Comparison of ENCODE assay signal across 16 cellular contexts in the genomic region with DNA sequence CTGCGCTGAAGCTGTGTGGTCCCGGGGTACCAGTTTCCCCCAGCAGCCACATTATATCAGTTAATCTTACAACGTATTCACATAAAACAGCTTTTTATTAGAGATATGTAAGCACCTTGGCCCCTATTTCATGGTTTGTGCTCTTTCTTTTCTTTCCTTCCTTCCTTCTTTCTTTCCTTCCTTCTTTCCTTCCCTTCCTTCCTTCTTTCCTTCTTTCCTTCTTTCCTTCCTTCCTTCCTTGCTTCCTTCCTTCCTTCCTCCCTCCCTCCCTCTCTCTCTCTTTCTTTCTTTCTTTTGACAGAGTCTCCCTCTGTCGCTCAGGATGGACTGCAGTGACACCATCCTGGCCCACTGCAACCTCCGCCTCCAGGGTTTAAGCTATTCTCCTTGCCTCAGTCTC. TPM values are rescaled to one million over a fixed set of nuclear protein-coding genes. Genes with fewer than 3 reads are reported as not detected.
A peak's percentile ranks its signal among the peaks of the same experiment; 100 is the strongest.
DNase-seq lines count a peak whose midpoint lies in the region; ATAC-seq and TF ChIP-seq lines count a peak whose summit lies in the region.
"Had no signal": no experiment of that assay in that cellular context is flagged by ENCODE, and none has a peak within 500 bp of the region (broad histone marks: within the 10 kb centered on the region; RNA-seq: fewer than 3 reads in every experiment).

No MANE protein-coding gene starts in this region.

- no peak overlapping the region for H2BK15ac ChIP-seq in neuronal stem cell (ENCODE audit: low read length)

- H3K27ac Mint-ChIP-seq in HFFc6 (no peak overlapping the region), WTC11 (no peak overlapping the region)

- no peak overlapping the region for H3K4me2 ChIP-seq in neuronal stem cell (ENCODE audit: insufficient read depth, low read length, poor library complexity, severe bottlenecking)

- no peak overlapping the region for H4K91ac ChIP-seq in neuronal stem cell (ENCODE audit: low read depth, low read length, poor library complexity)

- CTCF ChIA-PET in WTC11 (lab: Charles Lee), result interaction anchor here (0.6 to 0.8 kb wide), 2 partner anchors 56 to 106 kb away, joined by 3 to 5 read pairs; partner anchors contain the start of gene DLX2

- POLR2A ChIA-PET in WTC11 (lab: Charles Lee), result no interaction called here

- peaks cover 4% of the 10 kb centered on the region; the same call in 1 of the 2 replicates for H3K36me3 Mint-ChIP-seq in HFFc6 (ENCODE audit: low read depth)
- no peaks in the 10 kb centered on the region for H3K36me3 Mint-ChIP-seq in WTC11
- H3K36me3 Mint-ChIP-seq: CD4-positive, alpha-beta memory T cell had no signal

- no peak overlapping the region for H2AK5ac ChIP-seq in neuronal stem cell (ENCODE audit: low read depth, low read length)

- no peak for ATAC-seq in WTC11
- ATAC-seq in GM18873 (IDR thresholded peaks at IDR 0.05; ENCODE audit: low FRiP score, unreplicated experiment), result no peak
- ATAC-seq: GM12878 had no signal

- peaks cover 2 to 5% of the 10 kb centered on the region in 2 donors for H3K4me1 ChIP-seq in neuronal stem cell (ENCODE audit: control insufficient read depth in 2 of 2, insufficient read depth in 1 of 2, low read depth in 1 of 2, low read length in 2 of 2)

- H3K9me3 ChIP-seq in neuronal stem cell (replicated peaks in 1 of 2; ENCODE audit: control insufficient read depth in 2 of 2, insufficient read depth in 1 of 2, low read depth in 1 of 2, low read length in 2 of 2), result no peaks in the 10 kb centered on the region
- H3K9me3 ChIP-seq: HAP-1 had no signal

- peak overlapping the region; percentile 29; the same call in 1 of the 2 replicates for H3K4me3 Mint-ChIP-seq in HFFc6
- H3K4me3 Mint-ChIP-seq in WTC11, result no peak overlapping the region
- H3K4me3 Mint-ChIP-seq: CD4-positive, alpha-beta memory T cell had no signal

- DNase-seq in HFFc6, result no peak
- DNase-seq in WTC11 (ENCODE audit: low spot score), result no peak
- DNase-seq in neuronal stem cell (ENCODE audit: low spot score), result no peak
- DNase-seq in activated gamma-delta T cell treated with Interleukin-2 at 50 U/mL for 16 hours, result no peak
- no peak for DNase-seq in activated effector memory CD4-positive, alpha-beta T cell treated with Interleukin-2 at 50 U/mL for 16 hours
- DNase-seq: C1 segment of cervical spinal cord; Calu3; CD4-positive, alpha-beta memory T cell; COR-L47; DMS153; EL; GDM1; GOT3 had no signal

- H3K4me3 ChIP-seq in neuronal stem cell (ENCODE audit: low read length in 2 of 2), result no peak overlapping the region
- H3K4me3 ChIP-seq: GM12878, HAP-1 had no signal

- H3K14ac ChIP-seq in neuronal stem cell (ENCODE audit: low read length), result no peak overlapping the region

- no peak overlapping the region for H3K18ac ChIP-seq in neuronal stem cell (ENCODE audit: low read length)

- H3K4me1 Mint-ChIP-seq in HFFc6 (ENCODE audit: low read depth) (peaks cover 36% of the 10 kb centered on the region), WTC11 (peaks cover 15% of the 10 kb centered on the region)

- H2BK12ac ChIP-seq in neuronal stem cell (ENCODE audit: low read length), result no peak overlapping the region

- H3K27ac ChIP-seq in neuronal stem cell (replicated peaks; ENCODE audit: low read length), result no peak overlapping the region

- no peak overlapping the region for H3K4ac ChIP-seq in neuronal stem cell (ENCODE audit: low read length)

- no CpG with 5 or more reads among the region's 5 CpGs for WGBS in neuronal stem cell (ENCODE audit: extremely low coverage in 2 of 2, insufficient read length in 2 of 2, insufficient replicate concordance in 1 of 2), 2 donors

- H3K36me3 ChIP-seq in neuronal stem cell (replicated peaks in 1 of 2; ENCODE audit: control insufficient read depth in 2 of 2, insufficient read depth in 2 of 2, low read length in 2 of 2), result no peaks in the 10 kb centered on the region
- H3K36me3 ChIP-seq: HAP-1 had no signal

- TF ChIP-seq CTCF in HFFc6 (IDR thresholded peaks at IDR 0.05), result no peak
- no peak for TF ChIP-seq CTCF in WTC11 (IDR thresholded peaks at IDR 0.05)

- H3K9me3 Mint-ChIP-seq in HFFc6 (no peaks in the 10 kb centered on the region), WTC11 (no peaks in the 10 kb centered on the region)

- H3K27me3 Mint-ChIP-seq in HFFc6 (ENCODE audit: insufficient read depth), result no peaks in the 10 kb centered on the region; the same call in 1 of the 2 replicates
- peaks cover 17% of the 10 kb centered on the region for H3K27me3 Mint-ChIP-seq in WTC11 (ENCODE audit: low read depth)

- no peak overlapping the region for H3K9ac ChIP-seq in neuronal stem cell (ENCODE audit: low read depth, low read length, poor library complexity)

- no peak overlapping the region for H3K23ac ChIP-seq in neuronal stem cell (ENCODE audit: low read depth, low read length, poor library complexity)

- no peak overlapping the region for H2BK120ac ChIP-seq in neuronal stem cell (ENCODE audit: low read depth, low read length)

- no peak overlapping the region for H4K8ac ChIP-seq in neuronal stem cell (ENCODE audit: low read depth, low read length)

- H2AFZ ChIP-seq in neuronal stem cell (ENCODE audit: low read length), result peak overlapping the region; percentile 11

- no peaks in the 10 kb centered on the region for H3K79me1 ChIP-seq in neuronal stem cell (ENCODE audit: low read depth, low read length)

- H3K27me3 ChIP-seq in neuronal stem cell (ENCODE audit: control insufficient read depth in 3 of 3, insufficient read depth in 3 of 3, low read depth in 1 of 3, low read length in 3 of 3), result peaks cover 2 to 17% (median 9%) of the 10 kb centered on the region in 3 experiments

- H2BK5ac ChIP-seq in neuronal stem cell (ENCODE audit: low read length), result no peak overlapping the region

TF ChIP-seq in WTC11, 78 proteins besides CTCF, POLR2A, EP300 and RAD21:
- TF ChIP-seq, protein P1, sequence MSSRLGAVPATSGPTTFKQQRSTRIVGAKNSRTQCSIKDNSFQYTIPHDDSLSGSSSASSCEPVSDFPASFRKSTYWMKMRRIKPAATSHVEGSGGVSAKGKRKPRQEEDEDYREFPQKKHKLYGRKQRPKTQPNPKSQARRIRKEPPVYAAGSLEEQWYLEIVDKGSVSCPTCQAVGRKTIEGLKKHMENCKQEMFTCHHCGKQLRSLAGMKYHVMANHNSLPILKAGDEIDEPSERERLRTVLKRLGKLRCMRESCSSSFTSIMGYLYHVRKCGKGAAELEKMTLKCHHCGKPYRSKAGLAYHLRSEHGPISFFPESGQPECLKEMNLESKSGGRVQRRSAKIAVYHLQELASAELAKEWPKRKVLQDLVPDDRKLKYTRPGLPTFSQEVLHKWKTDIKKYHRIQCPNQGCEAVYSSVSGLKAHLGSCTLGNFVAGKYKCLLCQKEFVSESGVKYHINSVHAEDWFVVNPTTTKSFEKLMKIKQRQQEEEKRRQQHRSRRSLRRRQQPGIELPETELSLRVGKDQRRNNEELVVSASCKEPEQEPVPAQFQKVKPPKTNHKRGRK (CRISPR knock-in tag; IDR thresholded peaks at IDR 0.05; ENCODE audit: borderline replicate concordance), result 0 out of 2 replicates have a peak, but pooled peaks have one; percentile 53
- no peak for TF ChIP-seq RELA (CRISPR knock-in tag; IDR thresholded peaks at IDR 0.05; ENCODE audit: borderline replicate concordance)
- no peak for TF ChIP-seq NFATC4 (CRISPR knock-in tag; IDR thresholded peaks at IDR 0.05)
- TF ChIP-seq CREM (CRISPR knock-in tag; IDR thresholded peaks at IDR 0.05), result no peak
- TF ChIP-seq, protein P2, sequence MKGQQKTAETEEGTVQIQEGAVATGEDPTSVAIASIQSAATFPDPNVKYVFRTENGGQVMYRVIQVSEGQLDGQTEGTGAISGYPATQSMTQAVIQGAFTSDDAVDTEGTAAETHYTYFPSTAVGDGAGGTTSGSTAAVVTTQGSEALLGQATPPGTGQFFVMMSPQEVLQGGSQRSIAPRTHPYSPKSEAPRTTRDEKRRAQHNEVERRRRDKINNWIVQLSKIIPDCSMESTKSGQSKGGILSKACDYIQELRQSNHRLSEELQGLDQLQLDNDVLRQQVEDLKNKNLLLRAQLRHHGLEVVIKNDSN (CRISPR knock-in tag; IDR thresholded peaks at IDR 0.05), result no peak
- TF ChIP-seq E2F1 (CRISPR knock-in tag; IDR thresholded peaks at IDR 0.05), result no peak
- no peak for TF ChIP-seq ZSCAN18 (CRISPR knock-in tag; IDR thresholded peaks at IDR 0.05)

RNA-seq across cellular contexts. Expression of gene METAP1D, which starts 3.7 kb away (rescaled TPM):
- total RNA-seq in HFFc6 (2021; fragmentation: NEBNext Ultra II Directional; extraction: Animal tissue kit (Norgen Biotek cat#: 25700)), result 1 to 10 TPM; 5.3 to 7.5 (median 6.2) TPM
- 4.7 to 6.0 TPM (median 5.1 TPM) in 3 replicates for total RNA-seq in WTC11 (2021)
- 4.7 TPM for polyA plus RNA-seq in neuronal stem cell (2013, experiment 1 of 2)
- 4.0 TPM for polyA plus RNA-seq in neuronal stem cell (2013, experiment 2 of 2)
